ENCODE assay signal across 22 cellular contexts in genomic region chr11:94516725-94517124, GRCh38. TPM values are rescaled to one million over a fixed set of nuclear protein-coding genes. Genes with fewer than 3 reads are reported as not detected.
DNase-seq lines count a peak whose midpoint lies in the region; ATAC-seq lines count a peak whose summit lies in the region.
"Had no signal": no experiment of that assay in that cellular context is flagged by ENCODE, and none has a peak within 500 bp of the region (broad histone marks: within the 10 kb centered on the region; RNA-seq: fewer than 3 reads in every experiment).

No MANE protein-coding gene starts in this region.

- intact Hi-C loops in activated CD4-positive, alpha-beta T cell treated with anti-CD3 and anti-CD28 coated beads, Interleukin-2, amount 10 ng/mL, durations not matched to agents 24 days and 14 days (cut with micrococcal nuclease) = no loop called here

- no peak for ATAC-seq in activated naive CD4-positive, alpha-beta T cell treated with anti-CD3 and anti-CD28 coated beads, Interleukin-2, amount 50 U/mL, for 72 hours
- ATAC-seq: A549; CD8-positive, alpha-beta T cell; GM12878 had no signal

- H3K36me3 Mint-ChIP-seq in activated CD4-positive, alpha-beta T cell treated with anti-CD3 and anti-CD28 coated beads, Interleukin-2, amount 10 ng/mL, durations not matched to agents 24 days and 14 days (ENCODE audit: low read depth) = no peaks in the 10 kb centered on the region
- H3K36me3 Mint-ChIP-seq in activated naive CD4-positive, alpha-beta T cell treated with anti-CD3 and anti-CD28 coated beads, Interleukin-2, amount 50 U/mL, for 72 hours = no peaks in the 10 kb centered on the region
- H3K36me3 Mint-ChIP-seq: CD8-positive, alpha-beta T cell had no signal

- no peaks in the 10 kb centered on the region for H3K9me3 Mint-ChIP-seq in activated CD4-positive, alpha-beta T cell treated with anti-CD3 and anti-CD28 coated beads, Interleukin-2, amount 10 ng/mL, durations not matched to agents 24 days and 14 days
- H3K9me3 Mint-ChIP-seq in activated naive CD4-positive, alpha-beta T cell treated with anti-CD3 and anti-CD28 coated beads, Interleukin-2, amount 50 U/mL, for 72 hours = no peaks in the 10 kb centered on the region
- H3K9me3 Mint-ChIP-seq: CD4-positive, alpha-beta T cell; CD8-positive, alpha-beta T cell had no signal

- no peak overlapping the region for H3K27ac Mint-ChIP-seq in activated CD4-positive, alpha-beta T cell treated with anti-CD3 and anti-CD28 coated beads, Interleukin-2, amount 10 ng/mL, durations not matched to agents 24 days and 14 days
- no peak overlapping the region for H3K27ac Mint-ChIP-seq in activated naive CD4-positive, alpha-beta T cell treated with anti-CD3 and anti-CD28 coated beads, Interleukin-2, amount 50 U/mL, for 72 hours
- H3K27ac Mint-ChIP-seq: B cell; CD4-positive, alpha-beta T cell; CD8-positive, alpha-beta T cell had no signal

- no peak overlapping the region for H3K4me3 Mint-ChIP-seq in activated CD4-positive, alpha-beta T cell treated with anti-CD3 and anti-CD28 coated beads, Interleukin-2, amount 10 ng/mL, durations not matched to agents 24 days and 14 days
- H3K4me3 Mint-ChIP-seq: B cell; CD4-positive, alpha-beta T cell; CD8-positive, alpha-beta T cell had no signal

- H3K4me1 Mint-ChIP-seq in activated CD4-positive, alpha-beta T cell treated with anti-CD3 and anti-CD28 coated beads, Interleukin-2, amount 10 ng/mL, durations not matched to agents 24 days and 14 days = peaks cover 8% of the 10 kb centered on the region

- DNase-seq in activated CD4-positive, alpha-beta T cell treated with anti-CD3 and anti-CD28 coated beads, Interleukin-2, amount 10 ng/mL, durations not matched to agents 24 days and 14 days = peak; percentile 34
- no peak for DNase-seq in activated CD4-positive, alpha-beta T cell treated with anti-CD3 and anti-CD28 coated beads, Interleukin-2, amount 50 U/mL, for 1 hour
- DNase-seq in COLO829 (ENCODE audit: low spot score) (peak; percentile 8), pons (ENCODE audit: low spot score) (peak; percentile 21)
- no peak for DNase-seq in activated naive CD4-positive, alpha-beta T cell treated with anti-CD3 and anti-CD28 coated beads, Interleukin-2, amount 50 U/mL, for 72 hours (ENCODE audit: low spot score in 2 of 2)
- DNase-seq: AML-193; CD4-positive, alpha-beta T cell; CD8-positive, alpha-beta T cell; COR-L47; DMS 273 treated with DMSO at 0.1 percent for 48 hours; DMS153; DMS53; DMS79; DND-41; EL; GDM1 had no signal

- H3K27me3 Mint-ChIP-seq in activated CD4-positive, alpha-beta T cell treated with anti-CD3 and anti-CD28 coated beads, Interleukin-2, amount 10 ng/mL, durations not matched to agents 24 days and 14 days = peaks cover 42% of the 10 kb centered on the region

RNA-seq across cellular contexts. Expression of gene C11orf97, which starts 4.5 kb away (rescaled TPM):
- total RNA-seq in activated CD4-positive, alpha-beta T cell treated with anti-CD3 and anti-CD28 coated beads, Interleukin-2, amount 10 ng/mL, durations not matched to agents 24 days and 14 days = not detected in 2 replicates
- not detected for total RNA-seq in activated naive CD4-positive, alpha-beta T cell treated with anti-CD3 and anti-CD28 coated beads, Interleukin-2, amount 50 U/mL, for 72 hours
- total RNA-seq: A172; B cell; CD4-positive, alpha-beta T cell; CD8-positive, alpha-beta T cell; Daoy; G401; GM12878 had no signal

RNA-seq across cellular contexts. Expression of gene ANKRD49, which starts 22.9 kb away (rescaled TPM):
- total RNA-seq in activated CD4-positive, alpha-beta T cell treated with anti-CD3 and anti-CD28 coated beads, Interleukin-2, amount 10 ng/mL, durations not matched to agents 24 days and 14 days = 18.4 and 22.6 TPM in 2 replicates
- total RNA-seq in activated naive CD4-positive, alpha-beta T cell treated with anti-CD3 and anti-CD28 coated beads, Interleukin-2, amount 50 U/mL, for 72 hours = 10 to 100 TPM; 18.1 to 22.8 TPM

RNA-seq across cellular contexts. Expression of gene MRE11, which starts 23.1 kb away (rescaled TPM):
- 45.4 and 46.5 TPM in 2 replicates for total RNA-seq in activated CD4-positive, alpha-beta T cell treated with anti-CD3 and anti-CD28 coated beads, Interleukin-2, amount 10 ng/mL, durations not matched to agents 24 days and 14 days
- 10 to 100 TPM; 50.7 to 53.1 TPM for total RNA-seq in activated naive CD4-positive, alpha-beta T cell treated with anti-CD3 and anti-CD28 coated beads, Interleukin-2, amount 50 U/mL, for 72 hours

RNA-seq across cellular contexts. Expression of gene FUT4, which starts 27.0 kb away (rescaled TPM):
- 8.3 and 8.8 TPM in 2 replicates for total RNA-seq in activated CD4-positive, alpha-beta T cell treated with anti-CD3 and anti-CD28 coated beads, Interleukin-2, amount 10 ng/mL, durations not matched to agents 24 days and 14 days
- total RNA-seq in activated naive CD4-positive, alpha-beta T cell treated with anti-CD3 and anti-CD28 coated beads, Interleukin-2, amount 50 U/mL, for 72 hours = 1 to 10 TPM; 2.7 to 5.4 TPM
- total RNA-seq: G401 had no signal

RNA-seq across cellular contexts. Expression of gene PIWIL4, which starts 50.4 kb away (rescaled TPM):
- 0.65 and 0.73 TPM in 2 replicates for total RNA-seq in activated CD4-positive, alpha-beta T cell treated with anti-CD3 and anti-CD28 coated beads, Interleukin-2, amount 10 ng/mL, durations not matched to agents 24 days and 14 days
- under 1 TPM; 0.16 to 0.35 TPM for total RNA-seq in activated naive CD4-positive, alpha-beta T cell treated with anti-CD3 and anti-CD28 coated beads, Interleukin-2, amount 50 U/mL, for 72 hours
- total RNA-seq: G401 had no signal

Comparison
In these comparisons a context has a peak if more than half of its experiments do, and no peak if none do; other contexts are left out.
1. DNase-seq: peak in activated CD4-positive, alpha-beta T cell treated with anti-CD3 and anti-CD28 coated beads, Interleukin-2, amount 10 ng/mL, durations not matched to agents 24 days and 14 days (single experiment), COLO829 (single experiment) and pons (single experiment); none in activated CD4-positive, alpha-beta T cell treated with anti-CD3 and anti-CD28 coated beads, Interleukin-2, amount 50 U/mL, for 1 hour (single experiment) and activated naive CD4-positive, alpha-beta T cell treated with anti-CD3 and anti-CD28 coated beads, Interleukin-2, amount 50 U/mL, for 72 hours (0 of 2).